In genomic region chr5:89473196-89473595, GRCh38 we compare ENCODE assay signal across 25 cellular contexts.
DNase-seq lines count a peak whose midpoint lies in the region; ATAC-seq and TF ChIP-seq lines count a peak whose summit lies in the region.
"Had no signal": no experiment of that assay in that cellular context is flagged by ENCODE, and none has a peak within 500 bp of the region (broad histone marks: within the 10 kb centered on the region; RNA-seq: fewer than 3 reads in every experiment).

No MANE protein-coding gene starts in this region.

- no peaks in the 10 kb centered on the region for H3K27me3 ChIP-seq in upper lobe of right lung
- H3K27me3 ChIP-seq: tibial nerve had no signal

- H3K36me3 ChIP-seq in upper lobe of right lung = no peaks in the 10 kb centered on the region
- H3K36me3 ChIP-seq: tibial nerve had no signal

- H3K9me3 ChIP-seq in upper lobe of right lung = no peaks in the 10 kb centered on the region
- H3K9me3 ChIP-seq: tibial nerve had no signal

- TF ChIP-seq POLR2A in lower leg skin (IDR thresholded peaks at IDR 0.05) = no peak

- H3K4me1 ChIP-seq in upper lobe of right lung = no peaks in the 10 kb centered on the region
- H3K4me1 ChIP-seq: tibial nerve had no signal

- DNase-seq in LHCN-M2 (ENCODE audit: low read depth) (peak; percentile 69), brain pericyte (ENCODE audit: low read depth, low spot score) (peak; percentile 10), foreskin fibroblast (peak; percentile 48 to 79), smooth muscle cell of the brain vasculature (ENCODE audit: low read depth, low spot score) (peak; percentile 15), lower leg skin (ENCODE audit: low spot score in 2 of 2) (no peak), NOMO-1 (lab: John Stamatoyannopoulos, UW; ENCODE audit: unreplicated experiment in 2 of 2) (no peak), upper lobe of right lung (no peak)
- DNase-seq: activated CD4-positive, alpha-beta T cell treated with anti-CD3 and anti-CD28 coated beads, Interleukin-2, amount 10 ng/mL, durations not matched to agents 7 days and 5 days; activated gamma-delta T cell treated with Interleukin-2 at 50 U/mL for 16 hours; activated T-cell treated with anti-CD3 and anti-CD28 coated beads, Interleukin-2, amount 50 U/mL, for 4 hours; cortex of kidney; islet precursor cell; left ventricle myocardium superior; naive B cell; NCI-H1694 treated with DMSO at 0.1 percent for 48 hours; NCI-H2171; NCI-H524; NK-92 treated with Interleukin-12 subunit alpha and Interleukin-12 subunit beta, amount 100 ng/mL, for 24 hours; nucleus accumbens; Right ventricle myocardium superior; small intestine; stimulated activated CD4-positive, alpha-beta T cell treated with anti-CD3 and anti-CD28 coated beads, Interleukin-2, amount 100 ng/mL, for 24 hours; T1000 had no signal

- 77 to 80% methylated on average over 3 of the region's 3 CpGs for WGBS in lower leg skin, 2 donors

- no peak for ATAC-seq in upper lobe of right lung
- ATAC-seq: activated T-cell treated with anti-CD3 and anti-CD28 coated beads, Interleukin-2, amount 50 U/mL, for 4 hours; esophagus mucosa; left ventricle myocardium superior had no signal

- intact Hi-C loops in lower leg skin (cut with DNase I; ENCODE audit: low total_unique reads) = no loop called here
- intact Hi-C loops in upper lobe of right lung (cut with DNase I) = no loop called here

- TF ChIP-seq CTCF in foreskin fibroblast (IDR thresholded peaks at IDR 0.05; ENCODE audit: low read depth, low read length) (no peak), lower leg skin (IDR thresholded peaks at IDR 0.05) (no peak), upper lobe of right lung (IDR thresholded peaks at IDR 0.05) (no peak)

- no peak overlapping the region for H3K27ac ChIP-seq in upper lobe of right lung
- H3K27ac ChIP-seq: tibial nerve had no signal

- H3K4me3 ChIP-seq in foreskin fibroblast (ENCODE audit: low read depth in 1 of 2, low read length in 2 of 2) (no peak overlapping the region), lower leg skin (ENCODE audit: low read depth, poor library complexity, severe bottlenecking) (no peak overlapping the region), upper lobe of right lung (no peak overlapping the region)
- H3K4me3 ChIP-seq: tibial nerve had no signal

Comparison
In these comparisons a context has a peak if more than half of its experiments do, and no peak if none do; other contexts are left out.
1. DNase-seq: peak in LHCN-M2 (single experiment), brain pericyte (single experiment), foreskin fibroblast (2 of 2) and smooth muscle cell of the brain vasculature (single experiment); none in lower leg skin (0 of 2), NOMO-1 (0 of 2) and upper lobe of right lung (single experiment).